8 cellular contexts compared by ENCODE assay signal in the genomic region with DNA sequence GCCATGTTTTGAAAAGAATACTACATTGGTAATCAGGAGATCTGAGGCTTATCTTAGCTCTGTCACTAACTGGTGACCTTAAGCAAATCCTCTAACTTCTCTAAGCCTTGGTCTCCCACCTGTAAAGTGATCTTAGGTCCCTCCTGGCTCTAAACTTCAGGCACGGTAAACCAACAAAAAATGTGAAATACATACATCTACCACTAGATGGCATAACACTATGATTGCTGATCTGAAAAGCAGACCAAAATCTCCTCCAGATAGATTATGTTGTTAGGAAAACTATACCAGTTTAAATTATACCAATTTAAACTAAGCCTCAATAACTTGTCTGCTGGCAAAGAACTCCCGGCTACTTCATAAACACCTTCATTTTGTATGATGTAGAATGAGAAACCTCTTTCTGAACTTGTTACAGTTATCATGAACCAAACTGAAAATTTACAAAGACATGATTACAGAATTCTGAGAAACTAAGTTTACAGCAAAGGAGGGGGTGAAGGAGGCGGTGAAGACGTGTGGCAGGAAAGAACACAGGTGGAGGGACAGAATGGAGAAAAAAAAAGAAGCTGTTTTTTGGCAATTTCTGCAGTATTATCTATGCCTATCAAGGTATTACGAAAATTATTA.
A peak's percentile ranks its signal among the peaks of the same experiment; 100 is the strongest.
DNase-seq lines count a peak whose midpoint lies in the region; ATAC-seq, FAIRE-seq and TF ChIP-seq lines count a peak whose summit lies in the region.

No MANE protein-coding gene starts in this region.

- peak; percentile 79 for TF ChIP-seq CTCF in OCI-LY3 (IDR thresholded peaks at IDR 0.05; ENCODE audit: low read depth, low read length)

- peaks cover 2% of the 10 kb centered on the region for H3K36me3 Mint-ChIP-seq in activated naive CD8-positive, alpha-beta T cell treated with anti-CD3 and anti-CD28 coated beads, Interleukin-2, amount 50 U/mL, for 24 hours (ENCODE audit: low read depth)

- no peak overlapping the region for H3K27ac Mint-ChIP-seq in activated naive CD8-positive, alpha-beta T cell treated with anti-CD3 and anti-CD28 coated beads, Interleukin-2, amount 50 U/mL, for 24 hours

- H4K20me1 ChIP-seq in OCI-LY3 (ENCODE audit: insufficient read depth, low read length): no peaks in the 10 kb centered on the region

- no peaks in the 10 kb centered on the region for H3K36me3 ChIP-seq in OCI-LY3 (replicated peaks; ENCODE audit: low read depth, low read length)

- DNase-seq in GDM1 (lab: John Stamatoyannopoulos, UW) (peak; percentile 19), HTR-8/SVneo (ENCODE audit: insufficient read length, low spot score) (peak; percentile 60), dermis blood vessel endothelial cell (peak; percentile 76), lung microvascular endothelial cell (ENCODE audit: low read depth in 2 of 2) (peak; percentile 62 to 72), amygdala (lab: John Stamatoyannopoulos, UW) (no peak)
- DNase-seq in activated naive CD8-positive, alpha-beta T cell treated with anti-CD3 and anti-CD28 coated beads, Interleukin-2, amount 50 U/mL, for 24 hours: no peak

- peaks cover 6% of the 10 kb centered on the region; the same call in 1 of the 2 replicates for H3K4me1 ChIP-seq in OCI-LY3 (ENCODE audit: low read length)

- H3K4me2 ChIP-seq in OCI-LY3 (ENCODE audit: low read length): no peak overlapping the region

- H3K9me3 ChIP-seq in OCI-LY3 (ENCODE audit: insufficient read depth, low read length): peaks cover 6% of the 10 kb centered on the region

- no peak overlapping the region for H2AFZ ChIP-seq in OCI-LY3 (ENCODE audit: low read depth, low read length)

- no peaks in the 10 kb centered on the region for H3K4me1 Mint-ChIP-seq in activated naive CD8-positive, alpha-beta T cell treated with anti-CD3 and anti-CD28 coated beads, Interleukin-2, amount 50 U/mL, for 24 hours

- no peak for ATAC-seq in activated naive CD8-positive, alpha-beta T cell treated with anti-CD3 and anti-CD28 coated beads, Interleukin-2, amount 50 U/mL, for 24 hours
- no peak for ATAC-seq in HG02610 (IDR thresholded peaks at IDR 0.05; ENCODE audit: unreplicated experiment)

- H3K79me2 ChIP-seq in OCI-LY3 (ENCODE audit: low read length): no peaks in the 10 kb centered on the region

- peaks cover 49% of the 10 kb centered on the region for H3K27me3 ChIP-seq in OCI-LY3 (ENCODE audit: low read depth, low read length)

- H3K27ac ChIP-seq in OCI-LY3 (ENCODE audit: low read length): no peak overlapping the region

- FAIRE-seq in HTR-8/SVneo (lab: Jason Lieb, UNC): no peak

- H3K27me3 Mint-ChIP-seq in activated naive CD8-positive, alpha-beta T cell treated with anti-CD3 and anti-CD28 coated beads, Interleukin-2, amount 50 U/mL, for 24 hours: no peaks in the 10 kb centered on the region

- H3K4me3 Mint-ChIP-seq in activated naive CD8-positive, alpha-beta T cell treated with anti-CD3 and anti-CD28 coated beads, Interleukin-2, amount 50 U/mL, for 24 hours: no peak overlapping the region

- no peak overlapping the region for H3K9ac ChIP-seq in OCI-LY3 (ENCODE audit: low read length)

- H3K4me3 ChIP-seq in OCI-LY3 (ENCODE audit: low read length): no peak overlapping the region

- peaks cover 9% of the 10 kb centered on the region for H3K9me3 Mint-ChIP-seq in activated naive CD8-positive, alpha-beta T cell treated with anti-CD3 and anti-CD28 coated beads, Interleukin-2, amount 50 U/mL, for 24 hours

Comparison
In these comparisons a context has a peak if more than half of its experiments do, and no peak if none do; other contexts are left out.
1. DNase-seq: peak in GDM1 (single experiment), HTR-8/SVneo (single experiment), dermis blood vessel endothelial cell (single experiment) and lung microvascular endothelial cell (2 of 2); none in amygdala (0 of 56) and activated naive CD8-positive, alpha-beta T cell treated with anti-CD3 and anti-CD28 coated beads, Interleukin-2, amount 50 U/mL, for 24 hours (single experiment).